Comparison of ENCODE assay signal across 14 cellular contexts in the genomic region with DNA sequence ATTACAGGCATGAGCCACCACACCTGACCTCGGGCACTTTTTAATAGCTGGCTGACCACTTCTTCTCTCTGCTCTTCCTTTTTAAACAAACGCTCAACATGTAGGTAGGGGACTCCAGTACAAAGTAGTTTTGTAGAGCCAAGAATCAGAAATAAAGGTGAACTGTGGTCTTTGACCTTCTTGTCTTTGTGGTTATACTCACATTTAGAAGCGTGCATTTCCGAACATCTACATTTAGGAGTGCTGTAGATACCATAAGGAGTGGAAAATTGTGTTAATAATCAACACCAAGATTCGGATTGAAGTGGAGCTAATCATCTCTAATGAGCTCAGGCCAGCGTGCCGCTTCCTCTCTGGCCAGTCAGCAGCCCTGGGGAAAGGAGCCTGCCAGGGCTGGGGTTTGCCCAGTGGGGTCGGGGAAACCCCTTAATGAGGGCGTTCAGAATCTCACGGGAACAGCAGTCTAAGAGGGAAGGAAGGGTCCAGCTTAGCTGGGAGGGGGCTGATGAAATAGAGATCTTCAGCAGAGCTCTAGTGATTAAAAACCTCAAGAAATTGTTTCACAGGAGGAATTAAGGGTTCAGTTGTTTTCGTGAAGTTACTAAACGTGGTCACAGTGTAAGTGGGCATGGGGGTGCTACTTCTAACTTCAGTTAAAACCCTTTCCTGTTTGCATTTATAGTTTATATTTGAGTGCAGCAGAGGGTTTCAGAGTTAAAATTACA.
DNase-seq lines count a peak whose midpoint lies in the region; ATAC-seq and TF ChIP-seq lines count a peak whose summit lies in the region.
"Had no signal": no experiment of that assay in that cellular context is flagged by ENCODE, and none has a peak within 500 bp of the region (broad histone marks: within the 10 kb centered on the region; RNA-seq: fewer than 3 reads in every experiment).

No MANE protein-coding gene starts in this region.

- ATAC-seq in stimulated activated naive CD8-positive, alpha-beta T cell treated with anti-CD3 and anti-CD28 coated beads, Interleukin-15, Interleukin-2, amounts not matched to agents 100 U/mL and 50 U/mL, for 24 hours, result no peak
- no peak for ATAC-seq in stimulated activated naive CD8-positive, alpha-beta T cell treated with anti-CD3 and anti-CD28 coated beads, Interleukin-15, amount 100 ng/mL, for 72 hours
- ATAC-seq in HG02642 (IDR thresholded peaks at IDR 0.05; ENCODE audit: poor library complexity, unreplicated experiment) (peak; percentile 96), HG03457 (IDR thresholded peaks at IDR 0.05; ENCODE audit: unreplicated experiment) (peak; percentile 96)

- CTCF ChIA-PET in activated naive CD4-positive, alpha-beta T cell treated with anti-CD3 and anti-CD28 coated beads for 36 hours (lab: Charles Lee), result no interaction called here
- CTCF ChIA-PET in HEK293T (lab: Yijun Ruan, JAX), result no interaction called here

- POLR2A ChIA-PET in HEK293T (lab: Yijun Ruan, JAX), result interaction anchor here (1.0 kb wide), 1 partner anchor 81 kb away, joined by 4 read pairs; a partner anchor contains a TSS

- H3K27ac Mint-ChIP-seq in stimulated activated naive CD8-positive, alpha-beta T cell treated with anti-CD3 and anti-CD28 coated beads, Interleukin-15, amount 100 ng/mL, for 72 hours, result no peak overlapping the region
- H3K27ac Mint-ChIP-seq in activated naive CD4-positive, alpha-beta T cell treated with anti-CD3 and anti-CD28 coated beads for 36 hours, result no peak overlapping the region
- H3K27ac Mint-ChIP-seq: neural progenitor cell had no signal

- DNase-seq in stimulated activated naive CD8-positive, alpha-beta T cell treated with anti-CD3 and anti-CD28 coated beads, Interleukin-15, Interleukin-2, amounts not matched to agents 100 U/mL and 50 U/mL, for 24 hours, result peak; percentile 16
- no peak for DNase-seq in stimulated activated naive CD8-positive, alpha-beta T cell treated with anti-CD3 and anti-CD28 coated beads, Interleukin-15, amount 100 ng/mL, for 72 hours
- DNase-seq in activated CD8-positive, alpha-beta memory T cell treated with anti-CD3 and anti-CD28 coated beads for 24 hours, result no peak
- DNase-seq in activated naive CD4-positive, alpha-beta T cell treated with anti-CD3 and anti-CD28 coated beads for 36 hours, result no peak
- no peak for DNase-seq in HEK293T (ENCODE audit: extremely low spot score)
- no peak for DNase-seq in activated CD4-positive, CD25-positive, alpha-beta regulatory T cell (lab: John Stamatoyannopoulos, UW)
- DNase-seq: 8988T; activated CD4-positive, alpha-beta T cell treated with anti-CD3 and anti-CD28 coated beads for 1 hour; adrenal gland; NCI-H1694 treated with DMSO at 0.1 percent for 48 hours; RPMI8226 had no signal

- H3K4me1 Mint-ChIP-seq in stimulated activated naive CD8-positive, alpha-beta T cell treated with anti-CD3 and anti-CD28 coated beads, Interleukin-15, amount 100 ng/mL, for 72 hours, result no peaks in the 10 kb centered on the region
- no peaks in the 10 kb centered on the region for H3K4me1 Mint-ChIP-seq in activated naive CD4-positive, alpha-beta T cell treated with anti-CD3 and anti-CD28 coated beads for 36 hours (ENCODE audit: low read depth)

- H3K36me3 Mint-ChIP-seq in activated naive CD4-positive, alpha-beta T cell treated with anti-CD3 and anti-CD28 coated beads for 36 hours (ENCODE audit: low read depth), result no peaks in the 10 kb centered on the region

- no peak overlapping the region for H3K4me3 Mint-ChIP-seq in stimulated activated naive CD8-positive, alpha-beta T cell treated with anti-CD3 and anti-CD28 coated beads, Interleukin-15, amount 100 ng/mL, for 72 hours
- no peak overlapping the region for H3K4me3 Mint-ChIP-seq in activated naive CD4-positive, alpha-beta T cell treated with anti-CD3 and anti-CD28 coated beads for 36 hours
- H3K4me3 Mint-ChIP-seq: neural progenitor cell had no signal

- no peaks in the 10 kb centered on the region for H3K9me3 Mint-ChIP-seq in stimulated activated naive CD8-positive, alpha-beta T cell treated with anti-CD3 and anti-CD28 coated beads, Interleukin-15, amount 100 ng/mL, for 72 hours
- no peaks in the 10 kb centered on the region for H3K9me3 Mint-ChIP-seq in activated naive CD4-positive, alpha-beta T cell treated with anti-CD3 and anti-CD28 coated beads for 36 hours
- H3K9me3 Mint-ChIP-seq: neural progenitor cell had no signal

- H3K27me3 Mint-ChIP-seq in stimulated activated naive CD8-positive, alpha-beta T cell treated with anti-CD3 and anti-CD28 coated beads, Interleukin-15, amount 100 ng/mL, for 72 hours, result peaks cover 6% of the 10 kb centered on the region
- H3K27me3 Mint-ChIP-seq in activated naive CD4-positive, alpha-beta T cell treated with anti-CD3 and anti-CD28 coated beads for 36 hours (ENCODE audit: low read depth), result peaks cover 8% of the 10 kb centered on the region

- intact Hi-C loops in activated naive CD4-positive, alpha-beta T cell treated with anti-CD3 and anti-CD28 coated beads for 36 hours (cut with micrococcal nuclease), result no loop called here

TF ChIP-seq in HEK293T, 16 proteins besides CTCF, POLR2A, EP300 and RAD21:
- TF ChIP-seq FOXA1 (IDR thresholded peaks at IDR 0.05), result no peak
- TF ChIP-seq ARNT (IDR thresholded peaks at IDR 0.05), result no peak
- no peak for TF ChIP-seq FOXK2 (IDR thresholded peaks at IDR 0.05)
- no peak for TF ChIP-seq ELF4 (IDR thresholded peaks at IDR 0.05)
- TF ChIP-seq ZNF384 (IDR thresholded peaks at IDR 0.05), result no peak
- no peak for TF ChIP-seq LEF1 (IDR thresholded peaks at IDR 0.05; ENCODE audit: borderline replicate concordance)
- TF ChIP-seq, protein P1, sequence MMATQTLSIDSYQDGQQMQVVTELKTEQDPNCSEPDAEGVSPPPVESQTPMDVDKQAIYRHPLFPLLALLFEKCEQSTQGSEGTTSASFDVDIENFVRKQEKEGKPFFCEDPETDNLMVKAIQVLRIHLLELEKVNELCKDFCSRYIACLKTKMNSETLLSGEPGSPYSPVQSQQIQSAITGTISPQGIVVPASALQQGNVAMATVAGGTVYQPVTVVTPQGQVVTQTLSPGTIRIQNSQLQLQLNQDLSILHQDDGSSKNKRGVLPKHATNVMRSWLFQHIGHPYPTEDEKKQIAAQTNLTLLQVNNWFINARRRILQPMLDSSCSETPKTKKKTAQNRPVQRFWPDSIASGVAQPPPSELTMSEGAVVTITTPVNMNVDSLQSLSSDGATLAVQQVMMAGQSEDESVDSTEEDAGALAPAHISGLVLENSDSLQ (IDR thresholded peaks at IDR 0.05), result no peak
- no peak for TF ChIP-seq NFRKB (IDR thresholded peaks at IDR 0.05)
- no peak for TF ChIP-seq HDGF (IDR thresholded peaks at IDR 0.05; ENCODE audit: borderline replicate concordance)
- TF ChIP-seq TARDBP (IDR thresholded peaks at IDR 0.05), result no peak
- no peak for TF ChIP-seq L3MBTL2 (conservative IDR thresholded peaks at IDR 0.05)
- TF ChIP-seq CTBP1 (IDR thresholded peaks at IDR 0.05; ENCODE audit: borderline replicate concordance), result no peak
- no peak for TF ChIP-seq BHLHE40 (IDR thresholded peaks at IDR 0.05; ENCODE audit: borderline replicate concordance)
- TF ChIP-seq SUZ12 (IDR thresholded peaks at IDR 0.05), result no peak
- TF ChIP-seq SP1 (IDR thresholded peaks at IDR 0.05), result no peak
- TF ChIP-seq FOXM1 (IDR thresholded peaks at IDR 0.05; ENCODE audit: borderline replicate concordance), result no peak

Comparison
In these comparisons a context has a peak if more than half of its experiments do, and no peak if none do; other contexts are left out.
1. ATAC-seq: peak in HG02642 (single experiment) and HG03457 (single experiment); none in stimulated activated naive CD8-positive, alpha-beta T cell treated with anti-CD3 and anti-CD28 coated beads, Interleukin-15, Interleukin-2, amounts not matched to agents 100 U/mL and 50 U/mL, for 24 hours (single experiment) and stimulated activated naive CD8-positive, alpha-beta T cell treated with anti-CD3 and anti-CD28 coated beads, Interleukin-15, amount 100 ng/mL, for 72 hours (single experiment).